ENCODE assay signal across 9 cellular contexts in the genomic region with DNA sequence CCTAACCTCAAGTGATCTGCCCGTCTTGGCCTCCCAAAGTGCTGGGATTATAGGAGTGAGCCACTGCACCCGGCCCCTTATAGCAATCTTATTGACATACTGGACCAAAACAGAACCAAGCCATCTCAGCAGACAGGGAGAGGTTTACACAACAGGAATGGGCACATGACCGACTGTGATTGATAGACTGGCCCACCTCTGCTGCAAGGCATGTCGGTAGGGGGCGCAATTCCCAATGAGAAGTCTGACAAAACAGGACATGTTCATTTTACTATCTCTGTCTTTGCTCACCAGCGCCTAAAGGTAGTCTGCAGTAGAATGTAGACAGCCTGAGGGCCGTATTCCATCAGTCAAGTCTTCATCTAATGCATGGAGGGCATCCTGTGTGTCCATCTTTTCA. TPM values are rescaled to one million over a fixed set of nuclear protein-coding genes. Genes with fewer than 3 reads are reported as not detected.
DNase-seq lines count a peak whose midpoint lies in the region; ATAC-seq and TF ChIP-seq lines count a peak whose summit lies in the region.
"Had no signal": no experiment of that assay in that cellular context is flagged by ENCODE, and none has a peak within 500 bp of the region (broad histone marks: within the 10 kb centered on the region; RNA-seq: fewer than 3 reads in every experiment).

No MANE protein-coding gene starts in this region.

- H3K4me3 Mint-ChIP-seq in chondrocyte (ENCODE audit: unreplicated experiment) = no peak overlapping the region

- peaks cover 6% of the 10 kb centered on the region for H3K4me1 Mint-ChIP-seq in chondrocyte (ENCODE audit: low read depth)

- no peak for ATAC-seq in HG03039 (IDR thresholded peaks at IDR 0.05; ENCODE audit: unreplicated experiment)

- H3K9me3 Mint-ChIP-seq in chondrocyte (ENCODE audit: low read depth) = peaks cover 8% of the 10 kb centered on the region

- DNase-seq in ELF-1 (ENCODE audit: low read depth, low spot score) = peak; percentile 80
- no peak for DNase-seq in HFF-Myc (ENCODE audit: extremely low read depth, low read depth)
- DNase-seq in SK-MEL-5 (ENCODE audit: low read depth, low spot score) = peak; percentile 65
- DNase-seq in chondrocyte (ENCODE audit: low spot score) = no peak
- DNase-seq in stimulated activated CD4-positive, alpha-beta T cell treated with anti-CD3 and anti-CD28 coated beads, Interleukin-12 subunit alpha, Interleukin-12 subunit beta, amount 100 ng/mL, for 4 hours = peak; percentile 37
- no peak for DNase-seq in GF-D8 (lab: John Stamatoyannopoulos, UW)
- no peak for DNase-seq in NCI-H1417 (lab: John Stamatoyannopoulos, UW)

- peaks cover 4% of the 10 kb centered on the region for H3K36me3 Mint-ChIP-seq in chondrocyte (ENCODE audit: low read depth)

- in situ Hi-C loops in SK-MEL-5 (cut with HindIII; ENCODE audit: low pct_unique_long_range_greater_than_20kb, low sequenced_read_pairs) = no loop called here

- H3K27me3 Mint-ChIP-seq in chondrocyte (ENCODE audit: low read depth) = peaks cover 10% of the 10 kb centered on the region

- TF ChIP-seq CTCF in HFF-Myc (IDR thresholded peaks at IDR 0.05; ENCODE audit: low read depth, low read length, missing control alignments) (peak; percentile 52), chondrocyte (IDR thresholded peaks at IDR 0.05) (peak; percentile 71)

- H3K4me3 ChIP-seq in HFF-Myc (replicated peaks; ENCODE audit: low read depth, low read length) = no peak overlapping the region
- H3K4me3 ChIP-seq: SJSA1 had no signal

- no peak overlapping the region for H3K27ac Mint-ChIP-seq in chondrocyte (ENCODE audit: unreplicated experiment)

RNA-seq across cellular contexts. Expression of a gene that starts 2.0 kb away (rescaled TPM):
- total RNA-seq in SK-MEL-5 (2014; rRNA removed; shearing (Covaris generic)) = not detected in 2 replicates
- polyA plus RNA-seq in SK-MEL-5 (2015; cell fraction: cytosol; rRNA removed) = not detected in 2 replicates
- polyA plus RNA-seq in SK-MEL-5 (2015; cell fraction: nucleus; rRNA removed) = not detected in 2 replicates
- total RNA-seq in chondrocyte = 0.36 to 1.2 TPM in 2 of 3 replicates, not detected in the other

Comparison
In these comparisons a context has a peak if more than half of its experiments do, and no peak if none do; other contexts are left out.
1. DNase-seq: peak in ELF-1 (single experiment), SK-MEL-5 (single experiment) and stimulated activated CD4-positive, alpha-beta T cell treated with anti-CD3 and anti-CD28 coated beads, Interleukin-12 subunit alpha, Interleukin-12 subunit beta, amount 100 ng/mL, for 4 hours (single experiment); none in HFF-Myc (single experiment), chondrocyte (single experiment), GF-D8 (single experiment) and NCI-H1417 (0 of 3).